ENCODE assay signal across 1 cellular context in the genomic region with DNA sequence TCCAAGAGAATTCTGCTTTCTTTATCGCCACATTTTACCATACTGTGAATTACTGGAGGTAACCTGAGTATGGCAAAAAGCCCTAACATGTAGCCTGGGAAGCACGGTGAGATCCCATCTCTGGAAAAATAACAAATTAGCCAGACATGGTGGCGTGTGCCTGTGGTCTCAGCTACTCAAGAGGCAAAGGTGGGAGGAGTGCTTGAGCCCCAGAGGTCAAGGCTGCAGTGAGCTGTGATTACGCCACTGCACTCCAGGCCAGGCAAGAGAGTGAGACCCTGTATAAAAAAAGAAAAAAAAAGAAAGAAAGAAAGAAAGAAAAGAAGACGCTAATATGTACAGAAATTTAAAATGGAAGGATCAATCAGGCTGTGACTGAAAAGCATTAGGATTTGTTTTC.
TF ChIP-seq lines count a peak whose summit lies in the region.

No MANE protein-coding gene starts in this region.

TF ChIP-seq in HepG2, 621 proteins besides CTCF, POLR2A, EP300 and RAD21 (continued from another document):
- TF ChIP-seq, protein P1, sequence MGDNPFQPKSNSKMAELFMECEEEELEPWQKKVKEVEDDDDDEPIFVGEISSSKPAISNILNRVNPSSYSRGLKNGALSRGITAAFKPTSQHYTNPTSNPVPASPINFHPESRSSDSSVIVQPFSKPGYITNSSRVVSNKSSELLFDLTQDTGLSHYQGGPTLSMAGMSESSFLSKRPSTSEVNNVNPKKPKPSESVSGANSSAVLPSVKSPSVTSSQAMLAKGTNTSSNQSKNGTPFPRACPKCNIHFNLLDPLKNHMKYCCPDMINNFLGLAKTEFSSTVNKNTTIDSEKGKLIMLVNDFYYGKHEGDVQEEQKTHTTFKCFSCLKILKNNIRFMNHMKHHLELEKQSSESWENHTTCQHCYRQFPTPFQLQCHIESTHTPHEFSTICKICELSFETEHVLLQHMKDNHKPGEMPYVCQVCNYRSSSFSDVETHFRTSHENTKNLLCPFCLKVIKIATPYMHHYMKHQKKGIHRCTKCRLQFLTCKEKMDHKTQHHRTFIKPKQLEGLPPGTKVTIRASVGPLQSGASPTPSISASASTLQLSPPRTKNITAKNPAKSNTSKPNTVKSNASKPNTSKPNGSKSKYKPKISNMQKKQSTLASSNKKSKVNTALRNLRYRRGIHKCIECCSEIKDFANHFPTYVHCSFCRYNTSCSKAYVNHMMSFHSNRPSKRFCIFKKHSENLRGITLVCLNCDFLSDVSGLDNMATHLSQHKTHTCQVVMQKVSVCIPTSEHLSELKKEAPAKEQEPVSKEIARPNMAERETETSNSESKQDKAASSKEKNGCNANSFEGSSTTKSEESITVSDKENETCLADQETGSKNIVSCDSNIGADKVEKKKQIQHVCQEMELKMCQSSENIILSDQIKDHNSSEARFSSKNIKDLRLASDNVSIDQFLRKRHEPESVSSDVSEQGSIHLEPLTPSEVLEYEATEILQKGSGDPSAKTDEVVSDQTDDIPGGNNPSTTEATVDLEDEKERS (CRISPR knock-in tag; IDR thresholded peaks at IDR 0.05): no peak
- no peak for TF ChIP-seq PRMT3 (CRISPR knock-in tag; IDR thresholded peaks at IDR 0.05; ENCODE audit: borderline replicate concordance, low read depth)
- no peak for TF ChIP-seq MEIS2 (CRISPR knock-in tag; IDR thresholded peaks at IDR 0.05)
- TF ChIP-seq GFI1 (CRISPR knock-in tag; IDR thresholded peaks at IDR 0.05; ENCODE audit: borderline replicate concordance): 0 out of 2 replicates have a peak, but pooled peaks have one; percentile 37
- TF ChIP-seq NCOR1 (IDR thresholded peaks at IDR 0.05; ENCODE audit: borderline replicate concordance, low read length): no peak
- TF ChIP-seq TEAD3 (CRISPR knock-in tag; optimal IDR thresholded peaks at IDR 0.05; ENCODE audit: borderline replicate concordance): no peak
- TF ChIP-seq KDM1A (CRISPR knock-in tag; IDR thresholded peaks at IDR 0.05): no peak
